16 cellular contexts compared by ENCODE assay signal in the genomic region with DNA sequence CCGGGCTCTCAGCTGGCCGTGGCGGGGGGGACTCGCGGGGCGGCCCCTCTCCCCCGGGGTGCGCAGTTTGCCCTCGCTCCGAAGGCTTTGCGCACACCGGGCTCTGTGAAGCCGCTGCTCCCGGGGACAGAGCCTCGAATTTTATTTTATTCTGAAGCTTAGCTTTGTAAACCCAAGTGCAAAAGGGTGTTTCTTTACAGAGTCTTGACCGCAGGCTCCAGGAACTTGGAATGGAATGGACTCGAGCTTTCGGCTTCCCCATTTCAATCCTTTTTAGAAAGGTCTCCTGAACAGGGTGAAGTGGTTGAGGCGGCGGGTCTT. TPM values are rescaled to one million over a fixed set of nuclear protein-coding genes. Genes with fewer than 3 reads are reported as not detected.
"Had no signal": no experiment of that assay in that cellular context is flagged by ENCODE, and none has a peak within 500 bp of the region (broad histone marks: within the 10 kb centered on the region; RNA-seq: fewer than 3 reads in every experiment).

No MANE protein-coding gene starts in this region.

- H3K27ac ChIP-seq: esophagus squamous epithelium, testis had no signal

- H3K27me3 ChIP-seq: testis had no signal

- H3K4me3 ChIP-seq: mucosa of descending colon had no signal

- ATAC-seq: activated naive CD4-positive, alpha-beta T cell treated with anti-CD3 and anti-CD28 coated beads, Interleukin-2, amount 50 U/mL, for 72 hours; left colon; naive thymus-derived CD8-positive, alpha-beta T cell had no signal

- H3K9ac ChIP-seq: SK-N-SH had no signal

- DNase-seq: activated CD4-positive, alpha-beta T cell treated with anti-CD3 and anti-CD28 coated beads, Interleukin-2, amount 50 U/mL, for 1 hour; activated CD4-positive, CD25-positive, alpha-beta regulatory T cell; activated effector memory CD4-positive, alpha-beta T cell treated with anti-CD3 and anti-CD28 coated beads, Interleukin-2, amount 50 U/mL, for 16 hours; esophagus squamous epithelium; left colon; mucosa of descending colon; naive thymus-derived CD8-positive, alpha-beta T cell; stimulated activated CD4-positive, alpha-beta T cell treated with anti-CD3 and anti-CD28 coated beads, Interleukin-4, amount 100 ng/mL, for 1 hour; testis had no signal

- H3K9me3 ChIP-seq: mucosa of descending colon, SK-N-SH, testis had no signal

- H3K4me2 ChIP-seq: SK-N-SH had no signal

- H3K36me3 ChIP-seq: esophagus squamous epithelium had no signal

RNA-seq across cellular contexts. Expression of gene GALR1, which starts 2.0 kb away (rescaled TPM):
- total RNA-seq: activated naive CD4-positive, alpha-beta T cell treated with anti-CD3 and anti-CD28 coated beads, Interleukin-2, amount 50 U/mL, for 72 hours; bronchial epithelial cell; chondrocyte; dermis microvascular lymphatic vessel endothelial cell; lung microvascular endothelial cell; naive thymus-derived CD8-positive, alpha-beta T cell; ureter had no signal
- polyA plus RNA-seq: naive thymus-derived CD8-positive, alpha-beta T cell; SK-N-SH had no signal
